ENCODE assay signal across 1 cellular context in the genomic region with DNA sequence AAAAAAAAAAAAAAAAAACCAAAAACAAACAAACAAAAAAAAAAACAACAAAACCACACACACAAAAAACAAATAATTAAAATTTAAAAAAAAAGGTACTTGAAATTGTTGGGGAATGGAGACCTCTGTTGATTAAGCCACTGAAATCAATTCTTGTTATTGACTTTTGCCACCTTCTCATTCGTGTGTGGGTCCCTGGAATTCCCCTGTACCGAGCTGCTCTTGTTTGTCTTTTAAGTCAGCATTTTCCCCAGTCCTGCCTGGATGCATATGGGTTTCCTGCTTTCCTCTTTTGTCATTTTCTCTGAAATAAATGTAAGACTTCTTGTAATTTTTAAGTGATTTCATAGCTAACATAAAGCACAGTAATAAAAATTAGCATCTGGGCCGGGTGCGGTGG.
TF ChIP-seq lines count a peak whose summit lies in the region.

No MANE protein-coding gene starts in this region.

TF ChIP-seq in GM23338, 12 proteins besides CTCF, POLR2A, EP300 and RAD21 (continued from another document):
- TF ChIP-seq EZH2phosphoT487 (IDR thresholded peaks at IDR 0.05; ENCODE audit: unreplicated experiment) (no peak), STAT1 (IDR thresholded peaks at IDR 0.05; ENCODE audit: unreplicated experiment) (no peak), JUNB (IDR thresholded peaks at IDR 0.05; ENCODE audit: unreplicated experiment) (no peak), POLR2AphosphoS5 (IDR thresholded peaks at IDR 0.05; ENCODE audit: low read depth) (no peak), ZNF114 (CRISPR knock-in tag; IDR thresholded peaks at IDR 0.05) (no peak), NANOG (IDR thresholded peaks at IDR 0.05; ENCODE audit: borderline replicate concordance) (no peak), EZH2 (IDR thresholded peaks at IDR 0.05; ENCODE audit: low read depth, unreplicated experiment) (no peak), ZNF331 (CRISPR knock-in tag; IDR thresholded peaks at IDR 0.05; ENCODE audit: low read depth) (no peak)
- TF ChIP-seq, protein P1, sequence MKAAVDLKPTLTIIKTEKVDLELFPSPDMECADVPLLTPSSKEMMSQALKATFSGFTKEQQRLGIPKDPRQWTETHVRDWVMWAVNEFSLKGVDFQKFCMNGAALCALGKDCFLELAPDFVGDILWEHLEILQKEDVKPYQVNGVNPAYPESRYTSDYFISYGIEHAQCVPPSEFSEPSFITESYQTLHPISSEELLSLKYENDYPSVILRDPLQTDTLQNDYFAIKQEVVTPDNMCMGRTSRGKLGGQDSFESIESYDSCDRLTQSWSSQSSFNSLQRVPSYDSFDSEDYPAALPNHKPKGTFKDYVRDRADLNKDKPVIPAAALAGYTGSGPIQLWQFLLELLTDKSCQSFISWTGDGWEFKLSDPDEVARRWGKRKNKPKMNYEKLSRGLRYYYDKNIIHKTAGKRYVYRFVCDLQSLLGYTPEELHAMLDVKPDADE (IDR thresholded peaks at IDR 0.05), result no peak
- TF ChIP-seq, protein P2, sequence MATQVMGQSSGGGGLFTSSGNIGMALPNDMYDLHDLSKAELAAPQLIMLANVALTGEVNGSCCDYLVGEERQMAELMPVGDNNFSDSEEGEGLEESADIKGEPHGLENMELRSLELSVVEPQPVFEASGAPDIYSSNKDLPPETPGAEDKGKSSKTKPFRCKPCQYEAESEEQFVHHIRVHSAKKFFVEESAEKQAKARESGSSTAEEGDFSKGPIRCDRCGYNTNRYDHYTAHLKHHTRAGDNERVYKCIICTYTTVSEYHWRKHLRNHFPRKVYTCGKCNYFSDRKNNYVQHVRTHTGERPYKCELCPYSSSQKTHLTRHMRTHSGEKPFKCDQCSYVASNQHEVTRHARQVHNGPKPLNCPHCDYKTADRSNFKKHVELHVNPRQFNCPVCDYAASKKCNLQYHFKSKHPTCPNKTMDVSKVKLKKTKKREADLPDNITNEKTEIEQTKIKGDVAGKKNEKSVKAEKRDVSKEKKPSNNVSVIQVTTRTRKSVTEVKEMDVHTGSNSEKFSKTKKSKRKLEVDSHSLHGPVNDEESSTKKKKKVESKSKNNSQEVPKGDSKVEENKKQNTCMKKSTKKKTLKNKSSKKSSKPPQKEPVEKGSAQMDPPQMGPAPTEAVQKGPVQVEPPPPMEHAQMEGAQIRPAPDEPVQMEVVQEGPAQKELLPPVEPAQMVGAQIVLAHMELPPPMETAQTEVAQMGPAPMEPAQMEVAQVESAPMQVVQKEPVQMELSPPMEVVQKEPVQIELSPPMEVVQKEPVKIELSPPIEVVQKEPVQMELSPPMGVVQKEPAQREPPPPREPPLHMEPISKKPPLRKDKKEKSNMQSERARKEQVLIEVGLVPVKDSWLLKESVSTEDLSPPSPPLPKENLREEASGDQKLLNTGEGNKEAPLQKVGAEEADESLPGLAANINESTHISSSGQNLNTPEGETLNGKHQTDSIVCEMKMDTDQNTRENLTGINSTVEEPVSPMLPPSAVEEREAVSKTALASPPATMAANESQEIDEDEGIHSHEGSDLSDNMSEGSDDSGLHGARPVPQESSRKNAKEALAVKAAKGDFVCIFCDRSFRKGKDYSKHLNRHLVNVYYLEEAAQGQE (IDR thresholded peaks at IDR 0.05; ENCODE audit: unreplicated experiment), result no peak
